In the genomic region with DNA sequence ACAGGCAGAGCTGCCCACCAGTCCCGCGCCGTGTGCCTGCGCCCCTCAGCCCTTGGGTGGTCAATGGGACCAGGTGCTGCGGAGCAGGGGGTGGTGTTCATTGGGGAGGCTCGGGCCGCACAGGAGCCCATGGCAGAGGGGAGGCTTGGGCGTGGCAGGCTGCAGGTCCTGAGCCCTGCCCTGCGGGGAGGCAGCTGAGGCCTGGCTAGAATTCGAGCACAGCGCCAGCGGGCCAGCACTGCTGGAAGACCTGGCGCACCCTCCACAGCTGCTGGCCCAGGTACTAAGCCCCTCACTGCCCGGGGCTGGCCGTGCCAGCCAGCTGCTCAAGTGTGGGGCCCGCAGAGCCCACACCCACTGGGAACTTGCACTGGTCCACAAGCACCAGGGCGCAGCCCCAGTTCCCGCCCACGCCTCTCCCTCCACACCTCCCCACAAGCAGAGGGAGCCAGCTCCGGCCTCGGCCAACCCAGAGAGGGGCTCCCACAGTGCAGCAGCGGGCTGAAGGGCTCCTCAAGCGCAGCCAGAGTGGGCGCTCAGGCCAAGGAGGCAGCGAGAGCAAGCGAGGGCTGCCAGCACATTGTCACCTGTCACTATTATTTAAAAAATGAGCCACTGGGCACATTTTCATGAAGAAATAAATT, we compare ENCODE assay signal across 17 cellular contexts.
A peak's percentile ranks its signal among the peaks of the same experiment; 100 is the strongest.
DNase-seq lines count a peak whose midpoint lies in the region; ATAC-seq, FAIRE-seq and TF ChIP-seq lines count a peak whose summit lies in the region.
"Had no signal": no experiment of that assay in that cellular context is flagged by ENCODE, and none has a peak within 500 bp of the region (broad histone marks: within the 10 kb centered on the region; RNA-seq: fewer than 3 reads in every experiment).

No MANE protein-coding gene starts in this region.

- no peak overlapping the region for H3K14ac ChIP-seq in neuronal stem cell (ENCODE audit: low read length)

- H3K9ac ChIP-seq in kidney (ENCODE audit: low read length in 2 of 2): no peak overlapping the region
- H3K9ac ChIP-seq in neuronal stem cell (ENCODE audit: low read depth, low read length, poor library complexity): peak overlapping the region; percentile 30
- H3K9ac ChIP-seq: BLaER1 treated with 17β-estradiol and CSF1 and Interleukin-3, amounts not matched to agents 10 nM and 100 nM had no signal

- no peak overlapping the region for H2BK120ac ChIP-seq in neuronal stem cell (ENCODE audit: low read depth, low read length)

- FAIRE-seq in kidney (lab: Jason Lieb, UNC): no peak
- FAIRE-seq: GM12878 had no signal

- H3K9me3 ChIP-seq in right cardiac atrium (ENCODE audit: control insufficient read depth, low read length) (no peaks in the 10 kb centered on the region), right atrium auricular region (peaks cover 0 to 7% of the 10 kb centered on the region in 2 donors), kidney (ENCODE audit: control insufficient read depth in 1 of 2, low read length in 2 of 2) (no peaks in the 10 kb centered on the region), neuronal stem cell (replicated peaks in 1 of 2; ENCODE audit: control insufficient read depth in 2 of 2, insufficient read depth in 1 of 2, low read depth in 1 of 2, low read length in 2 of 2) (peaks cover 0 to 1% of the 10 kb centered on the region in 2 donors)

- H3K4me2 ChIP-seq in neuronal stem cell (ENCODE audit: insufficient read depth, low read length, poor library complexity, severe bottlenecking): no peak overlapping the region
- H3K4me2 ChIP-seq: BLaER1 treated with 17β-estradiol and CSF1 and Interleukin-3, amounts not matched to agents 10 nM and 100 nM had no signal

- H2BK15ac ChIP-seq in neuronal stem cell (ENCODE audit: low read length): no peak overlapping the region

- intact Hi-C loops in right cardiac atrium (cut with DNase I): no loop called here
- intact Hi-C loops in kidney (cut with DNase I): no loop called here

- H3K4me1 ChIP-seq in right cardiac atrium (ENCODE audit: control insufficient read depth, insufficient read depth, low read length): no peaks in the 10 kb centered on the region
- H3K4me1 ChIP-seq in right atrium auricular region: no peaks in the 10 kb centered on the region
- H3K4me1 ChIP-seq in kidney (ENCODE audit: control insufficient read depth in 1 of 2, insufficient read depth in 1 of 2, low read depth in 1 of 2, low read length in 2 of 2): no peaks in the 10 kb centered on the region
- H3K4me1 ChIP-seq in neuronal stem cell (ENCODE audit: control insufficient read depth in 2 of 2, insufficient read depth in 1 of 2, low read depth in 1 of 2, low read length in 2 of 2): no peaks in the 10 kb centered on the region
- H3K4me1 ChIP-seq: BLaER1 treated with 17β-estradiol and CSF1 and Interleukin-3, amounts not matched to agents 10 nM and 100 nM had no signal

- no peak overlapping the region for H4K91ac ChIP-seq in neuronal stem cell (ENCODE audit: low read depth, low read length, poor library complexity)

- H3K4me1 Mint-ChIP-seq in activated T-cell treated with anti-CD3 and anti-CD28 coated beads, Interleukin-2, amount 50 U/mL, for 4 hours (ENCODE audit: low read depth): no peaks in the 10 kb centered on the region
- H3K4me1 Mint-ChIP-seq: B cell had no signal

- no peaks in the 10 kb centered on the region for H3K27me3 Mint-ChIP-seq in activated T-cell treated with anti-CD3 and anti-CD28 coated beads, Interleukin-2, amount 50 U/mL, for 4 hours (ENCODE audit: low read depth)
- H3K27me3 Mint-ChIP-seq: B cell had no signal

- no peak for TF ChIP-seq CTCF in right atrium auricular region (IDR thresholded peaks at IDR 0.05)
- TF ChIP-seq CTCF in kidney (IDR thresholded peaks at IDR 0.05; ENCODE audit: borderline replicate concordance, extremely low read depth, insufficient read depth): no peak

- H3K79me1 ChIP-seq in neuronal stem cell (ENCODE audit: low read depth, low read length): no peaks in the 10 kb centered on the region

- H4K8ac ChIP-seq in neuronal stem cell (ENCODE audit: low read depth, low read length): no peak overlapping the region

- H3K4me3 ChIP-seq in right cardiac atrium (ENCODE audit: low read length) (no peak overlapping the region), right atrium auricular region (no peak overlapping the region), kidney (ENCODE audit: low read length in 2 of 2) (no peak overlapping the region), neuronal stem cell (ENCODE audit: low read length in 2 of 2) (no peak overlapping the region)
- H3K4me3 ChIP-seq: BLaER1 treated with 17β-estradiol and CSF1 and Interleukin-3, amounts not matched to agents 10 nM and 100 nM; GM12878 had no signal

- no peak overlapping the region for H2BK5ac ChIP-seq in neuronal stem cell (ENCODE audit: low read length)

- no peak overlapping the region for H3K18ac ChIP-seq in neuronal stem cell (ENCODE audit: low read length)

- H3K27me3 ChIP-seq in right cardiac atrium (ENCODE audit: control insufficient read depth, insufficient read depth) (no peaks in the 10 kb centered on the region), right atrium auricular region (no peaks in the 10 kb centered on the region), neuronal stem cell (ENCODE audit: control insufficient read depth in 3 of 3, insufficient read depth in 3 of 3, low read depth in 1 of 3, low read length in 3 of 3) (no peaks in the 10 kb centered on the region)
- H3K27me3 ChIP-seq: BLaER1 treated with 17β-estradiol and CSF1 and Interleukin-3, amounts not matched to agents 10 nM and 100 nM had no signal

- H2AFZ ChIP-seq in neuronal stem cell (ENCODE audit: low read length): no peak overlapping the region

- WGBS in right cardiac atrium: 92% methylated on average over 26 of the region's 26 CpGs
- WGBS in neuronal stem cell (ENCODE audit: extremely low coverage in 2 of 2, insufficient read length in 2 of 2, insufficient replicate concordance in 1 of 2), 2 donors: no CpG with 5 or more reads among the region's 26 CpGs

- H2BK12ac ChIP-seq in neuronal stem cell (ENCODE audit: low read length): no peak overlapping the region

- H2AK5ac ChIP-seq in neuronal stem cell (ENCODE audit: low read depth, low read length): no peak overlapping the region

- no peak overlapping the region for H3K4ac ChIP-seq in neuronal stem cell (ENCODE audit: low read length)

- no peaks in the 10 kb centered on the region for H3K36me3 Mint-ChIP-seq in activated T-cell treated with anti-CD3 and anti-CD28 coated beads, Interleukin-2, amount 50 U/mL, for 4 hours (ENCODE audit: insufficient read depth)
- H3K36me3 Mint-ChIP-seq: CD8-positive, alpha-beta T cell had no signal

- no peak for ATAC-seq in right cardiac atrium
- ATAC-seq in activated T-cell treated with anti-CD3 and anti-CD28 coated beads, Interleukin-2, amount 50 U/mL, for 4 hours: no peak
- ATAC-seq: CD8-positive, alpha-beta T cell; GM12878; HCT116 had no signal

- H3K4me3 Mint-ChIP-seq in activated T-cell treated with anti-CD3 and anti-CD28 coated beads, Interleukin-2, amount 50 U/mL, for 4 hours: no peak overlapping the region
- H3K4me3 Mint-ChIP-seq: B cell; CD8-positive, alpha-beta T cell; HFFc6 had no signal

- H3K23ac ChIP-seq in neuronal stem cell (ENCODE audit: low read depth, low read length, poor library complexity): no peak overlapping the region

- H3K36me3 ChIP-seq in right atrium auricular region (no peaks in the 10 kb centered on the region), kidney (ENCODE audit: control insufficient read depth in 1 of 2, insufficient read depth in 2 of 2, low read length in 2 of 2) (no peaks in the 10 kb centered on the region), neuronal stem cell (replicated peaks in 1 of 2; ENCODE audit: control insufficient read depth in 2 of 2, insufficient read depth in 2 of 2, low read length in 2 of 2) (no peaks in the 10 kb centered on the region)
- H3K36me3 ChIP-seq: BLaER1 treated with 17β-estradiol and CSF1 and Interleukin-3, amounts not matched to agents 10 nM and 100 nM had no signal

- peaks cover 10% of the 10 kb centered on the region for H3K9me3 Mint-ChIP-seq in activated T-cell treated with anti-CD3 and anti-CD28 coated beads, Interleukin-2, amount 50 U/mL, for 4 hours

- peak in 2 of 3 donors; percentile 40 to 48 for DNase-seq in right cardiac atrium
- no peak for DNase-seq in right atrium auricular region (ENCODE audit: low spot score)
- peak; percentile 55 for DNase-seq in kidney
- no peak for DNase-seq in neuronal stem cell (ENCODE audit: low spot score)
- no peak for DNase-seq in NCI-H187 treated with DMSO at 0.1 percent for 48 hours (lab: John Stamatoyannopoulos, UW)
- DNase-seq in activated T-cell treated with anti-CD3 and anti-CD28 coated beads, Interleukin-2, amount 50 U/mL, for 4 hours: no peak
- DNase-seq: Calu3; CD8-positive, alpha-beta T cell; DMS79 treated with DMSO at 0.1 percent for 48 hours; GF-D8; GOT3; H7; HFFc6 had no signal

- no peak overlapping the region for H3K27ac ChIP-seq in right cardiac atrium (ENCODE audit: low read length)
- no peak overlapping the region for H3K27ac ChIP-seq in right atrium auricular region
- no peak overlapping the region for H3K27ac ChIP-seq in kidney (ENCODE audit: low read depth in 2 of 2, low read length in 2 of 2)
- no peak overlapping the region for H3K27ac ChIP-seq in neuronal stem cell (replicated peaks; ENCODE audit: low read length)
- H3K27ac ChIP-seq: BLaER1 treated with 17β-estradiol and CSF1 and Interleukin-3, amounts not matched to agents 10 nM and 100 nM had no signal

Comparison
In these comparisons a context has a peak if more than half of its experiments do, and no peak if none do; other contexts are left out.
1. DNase-seq: peak in right cardiac atrium (2 of 3) and kidney (single experiment); none in right atrium auricular region (single experiment), neuronal stem cell (single experiment), NCI-H187 treated with DMSO at 0.1 percent for 48 hours (single experiment) and activated T-cell treated with anti-CD3 and anti-CD28 coated beads, Interleukin-2, amount 50 U/mL, for 4 hours (single experiment).